Comparison of ENCODE assay signal across 1 cellular context in genomic region chr1:184199797-184200170, GRCh38.
TF ChIP-seq lines count a peak whose summit lies in the region.

No MANE protein-coding gene starts in this region.

TF ChIP-seq in GM23338, 12 proteins besides CTCF, POLR2A, EP300 and RAD21 (continued from another document):
- no peak for TF ChIP-seq REST (IDR thresholded peaks at IDR 0.05; ENCODE audit: unreplicated experiment)
- no peak for TF ChIP-seq STAT1 (IDR thresholded peaks at IDR 0.05; ENCODE audit: unreplicated experiment)
- no peak for TF ChIP-seq ETS1 (IDR thresholded peaks at IDR 0.05)
